1 cellular context compared by ENCODE assay signal in genomic region chr7:6238309-6238925, GRCh38.
TF ChIP-seq lines count a peak whose summit lies in the region.

No MANE protein-coding gene starts in this region.

TF ChIP-seq in HepG2, 621 proteins besides CTCF, POLR2A, EP300 and RAD21 (continued from another document and continues in another):
- TF ChIP-seq ZNF142 (CRISPR knock-in tag; IDR thresholded peaks at IDR 0.05), result no peak
- TF ChIP-seq TBL1XR1 (IDR thresholded peaks at IDR 0.05; ENCODE audit: borderline replicate concordance, low read length, partially characterized antibody), result peak; percentile 88
- no peak for TF ChIP-seq ERF (CRISPR knock-in tag; IDR thresholded peaks at IDR 0.05)
- no peak for TF ChIP-seq ZNF224 (CRISPR knock-in tag; IDR thresholded peaks at IDR 0.05)
- TF ChIP-seq ZNF296 (CRISPR knock-in tag; conservative IDR thresholded peaks at IDR 0.05), result no peak
- 0 out of 2 replicates have a peak, but pooled peaks have one; percentile 39 for TF ChIP-seq RNF219 (CRISPR knock-in tag; IDR thresholded peaks at IDR 0.05)
- peak; percentile 100 for TF ChIP-seq FOXA3 (CRISPR knock-in tag; IDR thresholded peaks at IDR 0.05)
- TF ChIP-seq CREBL2 (CRISPR knock-in tag; IDR thresholded peaks at IDR 0.05; ENCODE audit: borderline replicate concordance), result no peak
- no peak for TF ChIP-seq HIC2 (CRISPR knock-in tag; IDR thresholded peaks at IDR 0.05; ENCODE audit: low read depth)
- TF ChIP-seq CHD2 (IDR thresholded peaks at IDR 0.05; ENCODE audit: low read depth, low read length), result no peak
- TF ChIP-seq ZIK1 (CRISPR knock-in tag; IDR thresholded peaks at IDR 0.05; ENCODE audit: borderline replicate concordance, low read depth), result no peak
- TF ChIP-seq SUZ12 (IDR thresholded peaks at IDR 0.05; ENCODE audit: low read depth, low read length), result no peak
- no peak for TF ChIP-seq ZBTB46 (CRISPR knock-in tag; IDR thresholded peaks at IDR 0.05; ENCODE audit: borderline replicate concordance)
- peak; percentile 52; the same call in 1 of the 2 replicates for TF ChIP-seq ELF3 (CRISPR knock-in tag; IDR thresholded peaks at IDR 0.05)
- TF ChIP-seq ZFP36L2 (CRISPR knock-in tag; IDR thresholded peaks at IDR 0.05), result no peak
- no peak for TF ChIP-seq NR0B2 (CRISPR knock-in tag; IDR thresholded peaks at IDR 0.05)
- no peak for TF ChIP-seq ZFP37 (CRISPR knock-in tag; IDR thresholded peaks at IDR 0.05; ENCODE audit: borderline replicate concordance)
- no peak for TF ChIP-seq ZNF569 (CRISPR knock-in tag; IDR thresholded peaks at IDR 0.05; ENCODE audit: borderline replicate concordance)
- TF ChIP-seq ZNF597 (CRISPR knock-in tag; IDR thresholded peaks at IDR 0.05), result no peak
- no peak for TF ChIP-seq ZNF570 (CRISPR knock-in tag; IDR thresholded peaks at IDR 0.05; ENCODE audit: borderline replicate concordance)
- TF ChIP-seq MAFG (CRISPR knock-in tag; IDR thresholded peaks at IDR 0.05), result no peak
- peak; percentile 96 for TF ChIP-seq NKX3-1 (CRISPR knock-in tag; IDR thresholded peaks at IDR 0.05)
- no peak for TF ChIP-seq ZNF704 (CRISPR knock-in tag; IDR thresholded peaks at IDR 0.05; ENCODE audit: borderline replicate concordance)
- TF ChIP-seq CCAR2 (optimal IDR thresholded peaks at IDR 0.05; ENCODE audit: low read depth, low read length), result no peak
- no peak for TF ChIP-seq PTBP1 (IDR thresholded peaks at IDR 0.05; ENCODE audit: low read depth, low read length, poor library complexity, severe bottlenecking)
- TF ChIP-seq CAMTA2 (CRISPR knock-in tag; IDR thresholded peaks at IDR 0.05; ENCODE audit: borderline replicate concordance), result no peak
- TF ChIP-seq PAF1 (CRISPR knock-in tag; IDR thresholded peaks at IDR 0.05), result no peak
- TF ChIP-seq ZNF451 (CRISPR knock-in tag; IDR thresholded peaks at IDR 0.05), result no peak
- TF ChIP-seq ZNF160 (CRISPR knock-in tag; IDR thresholded peaks at IDR 0.05), result no peak
- no peak for TF ChIP-seq ZNF232 (CRISPR knock-in tag; IDR thresholded peaks at IDR 0.05; ENCODE audit: borderline replicate concordance)
- TF ChIP-seq TBP (CRISPR knock-in tag; IDR thresholded peaks at IDR 0.05), result no peak
- no peak for TF ChIP-seq ARNT (IDR thresholded peaks at IDR 0.05)
- no peak for TF ChIP-seq ZBTB26 (CRISPR knock-in tag; IDR thresholded peaks at IDR 0.05; ENCODE audit: borderline replicate concordance)
- TF ChIP-seq SETDB1 (CRISPR knock-in tag; IDR thresholded peaks at IDR 0.05; ENCODE audit: borderline replicate concordance), result no peak
- no peak for TF ChIP-seq GLI4 (CRISPR knock-in tag; IDR thresholded peaks at IDR 0.05; ENCODE audit: borderline replicate concordance)
- TF ChIP-seq ZBTB7A (CRISPR knock-in tag; IDR thresholded peaks at IDR 0.05), result no peak
- no peak for TF ChIP-seq TFAP4 (IDR thresholded peaks at IDR 0.05; ENCODE audit: borderline replicate concordance, low read depth)
- TF ChIP-seq POGZ (CRISPR knock-in tag; IDR thresholded peaks at IDR 0.05), result no peak
- TF ChIP-seq KMT2B (CRISPR knock-in tag; IDR thresholded peaks at IDR 0.05), result no peak
- no peak for TF ChIP-seq ARID4A (CRISPR knock-in tag; IDR thresholded peaks at IDR 0.05; ENCODE audit: borderline replicate concordance)
- TF ChIP-seq PRPF4 (IDR thresholded peaks at IDR 0.05; ENCODE audit: low read depth, low read length, poor library complexity, severe bottlenecking), result no peak
